8 cellular contexts compared by ENCODE assay signal in the genomic region with DNA sequence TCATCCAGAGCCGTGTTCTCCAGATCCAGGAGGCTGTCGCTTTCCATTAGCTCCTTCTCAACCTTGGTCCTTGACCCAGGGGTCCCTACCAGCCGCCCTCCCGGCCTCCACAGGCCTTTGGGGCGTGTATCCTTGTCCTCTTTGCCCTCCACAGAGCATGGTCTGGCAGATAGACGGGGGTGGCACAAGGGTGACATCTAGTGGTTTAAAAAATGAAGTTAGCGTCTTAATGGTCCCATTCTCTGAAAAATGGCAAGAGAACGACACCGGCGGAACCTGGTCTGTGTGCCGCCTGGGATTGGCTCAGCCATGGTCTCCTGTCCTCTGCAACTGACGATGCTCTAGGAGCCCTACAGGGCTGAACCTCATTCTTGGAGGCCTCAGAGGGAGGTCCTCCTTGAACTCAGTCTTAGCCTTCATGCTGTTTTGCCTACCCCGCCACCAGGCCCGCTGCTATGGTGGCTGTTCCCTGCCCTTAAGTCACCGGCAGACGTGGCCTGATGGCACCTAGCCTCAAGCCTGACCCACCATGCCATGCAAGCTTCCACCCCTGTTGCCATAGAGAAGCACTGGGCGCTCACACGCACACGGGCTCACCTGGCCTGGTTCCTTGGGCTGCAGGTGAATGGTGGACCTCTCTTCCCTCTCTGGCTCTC.
DNase-seq lines count a peak whose midpoint lies in the region; ATAC-seq and TF ChIP-seq lines count a peak whose summit lies in the region.

No MANE protein-coding gene starts in this region.

- H3K36me3 ChIP-seq in adipocyte (ENCODE audit: control insufficient read depth, insufficient read depth, low read length, severe bottlenecking), result no peaks in the 10 kb centered on the region
- no peaks in the 10 kb centered on the region for H3K36me3 ChIP-seq in transverse colon
- H3K36me3 ChIP-seq in CD8-positive, alpha-beta memory T cell (ENCODE audit: insufficient read depth, low read length), result no peaks in the 10 kb centered on the region

- in situ Hi-C loops in transverse colon (cut with MboI; ENCODE audit: low pct_ligation_motif_present in 1 of 4, low pct_unique_long_range_greater_than_20kb in 1 of 4, low sequenced_read_pairs in 3 of 4), result no loop called here

- intact Hi-C loops in transverse colon (cut with DNase I; ENCODE audit: low total_unique reads), result no loop called here

- peaks cover 0 to 3% (median 0%) of the 10 kb centered on the region in 5 donors for H3K9me3 Mint-ChIP-seq in CD8-positive, alpha-beta memory T cell

- H3K27ac Mint-ChIP-seq in CD8-positive, alpha-beta memory T cell, result no peak overlapping the region

- H3K4me1 ChIP-seq in adipocyte (ENCODE audit: control insufficient read depth, insufficient read depth, low read length), result no peaks in the 10 kb centered on the region
- no peaks in the 10 kb centered on the region for H3K4me1 ChIP-seq in transverse colon
- H3K4me1 ChIP-seq in CD8-positive, alpha-beta memory T cell (ENCODE audit: insufficient read depth, low read length), result no peaks in the 10 kb centered on the region

- no peak for TF ChIP-seq POLR2A in transverse colon (IDR thresholded peaks at IDR 0.05)

- POLR2A ChIA-PET in CD8-positive, alpha-beta memory T cell (lab: Charles Lee), result no interaction called here

- peaks cover 0 to 2% (median 0%) of the 10 kb centered on the region in 3 donors for H3K36me3 Mint-ChIP-seq in CD8-positive, alpha-beta memory T cell

- H3K4me3 Mint-ChIP-seq in CD8-positive, alpha-beta memory T cell, result no peak overlapping the region

- H3K9me3 ChIP-seq in adipocyte (ENCODE audit: control insufficient read depth, low read length) (no peaks in the 10 kb centered on the region), transverse colon (no peaks in the 10 kb centered on the region)
- H3K9me3 ChIP-seq in CD8-positive, alpha-beta memory T cell (ENCODE audit: low read length), result no peaks in the 10 kb centered on the region

- H3K27me3 Mint-ChIP-seq in CD8-positive, alpha-beta memory T cell, result peaks cover 8% of the 10 kb centered on the region in 2 donors

- WGBS in transverse colon (ENCODE audit: low coverage in 1 of 2), 2 donors, result 20 to 37% methylated on average over 3 to 19 of the region's 19 CpGs

- DNase-seq in NCI-H2196 treated with DMSO at 0.1 percent for 48 hours (lab: John Stamatoyannopoulos, UW; ENCODE audit: unreplicated experiment) (peak; percentile 1), adipocyte (ENCODE audit: low read depth) (peak; percentile 70), iPS-NIHi7 (ENCODE audit: extremely low spot score) (peak; percentile 89), transverse colon (peak; percentile 9), NCI-H2081 (lab: John Stamatoyannopoulos, UW) (no peak)
- no peak for DNase-seq in CD8-positive, alpha-beta memory T cell

- TF ChIP-seq CTCF in C4-2B (conservative IDR thresholded peaks at IDR 0.05) (peak; percentile 90), transverse colon (IDR thresholded peaks at IDR 0.05) (peak in 4 of 5 experiments; percentile 30 to 52 (median 38))

- ATAC-seq in GM19351 (IDR thresholded peaks at IDR 0.05; ENCODE audit: unreplicated experiment), result peak; percentile 51

- H3K27me3 ChIP-seq in adipocyte (replicated peaks; ENCODE audit: control insufficient read depth, insufficient read depth, low read length) (peaks cover 3% of the 10 kb centered on the region), transverse colon (peaks cover 6% of the 10 kb centered on the region)
- H3K27me3 ChIP-seq in CD8-positive, alpha-beta memory T cell (ENCODE audit: insufficient read depth, low read length, poor library complexity, severe bottlenecking), result no peaks in the 10 kb centered on the region

- H3K27ac ChIP-seq in C4-2B (no peak overlapping the region), transverse colon (no peak overlapping the region)
- no peak overlapping the region for H3K27ac ChIP-seq in CD8-positive, alpha-beta memory T cell (ENCODE audit: low read depth, low read length)

- CTCF ChIA-PET in CD8-positive, alpha-beta memory T cell (lab: Charles Lee), result no interaction called here

- TF ChIP-seq EP300 in transverse colon (IDR thresholded peaks at IDR 0.05; ENCODE audit: low read depth), result no peak

- H3K4me3 ChIP-seq in adipocyte (ENCODE audit: low read length) (no peak overlapping the region), transverse colon (no peak overlapping the region)
- H3K4me3 ChIP-seq in CD8-positive, alpha-beta memory T cell (ENCODE audit: low read length), result no peak overlapping the region

- H3K4me1 Mint-ChIP-seq in CD8-positive, alpha-beta memory T cell, result no peaks in the 10 kb centered on the region

- H3K9ac ChIP-seq in adipocyte (ENCODE audit: low read length), result no peak overlapping the region

Comparison
In these comparisons a context has a peak if more than half of its experiments do, and no peak if none do; other contexts are left out.
1. DNase-seq: peak in NCI-H2196 treated with DMSO at 0.1 percent for 48 hours (single experiment), adipocyte (single experiment), iPS-NIHi7 (single experiment) and transverse colon (single experiment); none in CD8-positive, alpha-beta memory T cell (0 of 5) and NCI-H2081 (0 of 2).